In genomic region chr10:77205135-77205534, GRCh38 we compare ENCODE assay signal across 24 cellular contexts.
"Had no signal": no experiment of that assay in that cellular context is flagged by ENCODE, and none has a peak within 500 bp of the region (broad histone marks: within the 10 kb centered on the region; RNA-seq: fewer than 3 reads in every experiment).

No MANE protein-coding gene starts in this region.

- H3K4me1 ChIP-seq: left ventricle myocardium inferior, spleen, suprapubic skin, upper lobe of left lung, vagina had no signal

- FAIRE-seq: small intestine had no signal

- H3K4me1 Mint-ChIP-seq: naive thymus-derived CD4-positive, alpha-beta T cell; stimulated activated effector memory CD8-positive, alpha-beta T cell treated with anti-CD3 and anti-CD28 coated beads, Interleukin-12 subunit alpha, Interleukin-12 subunit beta, amount 100 ng/mL, for 72 hours had no signal

- H3K4me2 ChIP-seq: hepatocyte had no signal

- H3K79me2 ChIP-seq: hepatocyte had no signal

- H3K36me3 Mint-ChIP-seq: naive thymus-derived CD4-positive, alpha-beta T cell; natural killer cell treated with Interleukin-12 subunit alpha and Interleukin-12 subunit beta and Interleukin-15 and Interleukin-18, amount 100 ng/mL, for 72 hours; stimulated activated effector memory CD8-positive, alpha-beta T cell treated with anti-CD3 and anti-CD28 coated beads, Interleukin-12 subunit alpha, Interleukin-12 subunit beta, amount 100 ng/mL, for 72 hours had no signal

- H3K9me3 Mint-ChIP-seq: natural killer cell treated with Interleukin-12 subunit alpha and Interleukin-12 subunit beta and Interleukin-15 and Interleukin-18, amount 100 ng/mL, for 72 hours; stimulated activated effector memory CD8-positive, alpha-beta T cell treated with anti-CD3 and anti-CD28 coated beads, Interleukin-12 subunit alpha, Interleukin-12 subunit beta, amount 100 ng/mL, for 72 hours; stimulated activated naive CD8-positive, alpha-beta T cell treated with anti-CD3 and anti-CD28 coated beads, Interleukin-15, Interleukin-2, amounts not matched to agents 100 ng/mL and 50 ng/mL, for 24 hours had no signal

- H3K9me3 ChIP-seq: ovary, suprapubic skin, thoracic aorta, tibial artery, upper lobe of left lung, vagina had no signal

- H3K27ac Mint-ChIP-seq: mesothelial cell of epicardium; naive thymus-derived CD4-positive, alpha-beta T cell; natural killer cell treated with Interleukin-12 subunit alpha and Interleukin-12 subunit beta and Interleukin-15 and Interleukin-18, amount 100 ng/mL, for 72 hours; progenitor cell of endocrine pancreas; stimulated activated effector memory CD8-positive, alpha-beta T cell treated with anti-CD3 and anti-CD28 coated beads, Interleukin-12 subunit alpha, Interleukin-12 subunit beta, amount 100 ng/mL, for 72 hours had no signal

- H3K27ac ChIP-seq: hepatocyte, left ventricle myocardium inferior, ovary, spleen, suprapubic skin, thoracic aorta, tibial artery, upper lobe of left lung, vagina had no signal

- H3K4me3 ChIP-seq: hepatocyte, left ventricle myocardium inferior, lung, ovary, spleen, suprapubic skin, thoracic aorta, tibial artery, upper lobe of left lung, vagina had no signal

- H3K4me3 Mint-ChIP-seq: mesothelial cell of epicardium; naive thymus-derived CD4-positive, alpha-beta T cell; natural killer cell treated with Interleukin-12 subunit alpha and Interleukin-12 subunit beta and Interleukin-15 and Interleukin-18, amount 100 ng/mL, for 72 hours; stimulated activated effector memory CD8-positive, alpha-beta T cell treated with anti-CD3 and anti-CD28 coated beads, Interleukin-12 subunit alpha, Interleukin-12 subunit beta, amount 100 ng/mL, for 72 hours; stimulated activated naive CD8-positive, alpha-beta T cell treated with anti-CD3 and anti-CD28 coated beads, Interleukin-15, Interleukin-2, amounts not matched to agents 100 ng/mL and 50 ng/mL, for 24 hours had no signal

- ATAC-seq: naive thymus-derived CD4-positive, alpha-beta T cell; natural killer cell treated with Interleukin-12 subunit alpha and Interleukin-12 subunit beta and Interleukin-15 and Interleukin-18, amount 100 ng/mL, for 72 hours; right cardiac atrium; sciatic nerve; stimulated activated effector memory CD8-positive, alpha-beta T cell treated with anti-CD3 and anti-CD28 coated beads, Interleukin-12 subunit alpha, Interleukin-12 subunit beta, amount 100 ng/mL, for 72 hours had no signal

- H2AFZ ChIP-seq: hepatocyte had no signal

- H3K36me3 ChIP-seq: left ventricle myocardium inferior, ovary, spleen, suprapubic skin, thoracic aorta, tibial artery, upper lobe of left lung, vagina had no signal

- H3K27me3 ChIP-seq: hepatocyte, ovary, tibial artery, upper lobe of left lung, vagina had no signal

- DNase-seq: islet precursor cell; left ventricle myocardium inferior; mesendoderm; naive thymus-derived CD4-positive, alpha-beta T cell; ovary; retina; right cardiac atrium; small intestine; spleen; stimulated activated CD4-positive, alpha-beta T cell treated with anti-CD3 and anti-CD28 coated beads, Interleukin-4, amount 100 ng/mL, for 24 hours; stimulated activated naive CD4-positive, alpha-beta T cell; tibial artery; upper lobe of left lung had no signal
